Comparison of ENCODE assay signal across 34 cellular contexts in genomic region chr12:56377989-56378316, GRCh38. TPM values are rescaled to one million over a fixed set of nuclear protein-coding genes. Genes with fewer than 3 reads are reported as not detected.
A peak's percentile ranks its signal among the peaks of the same experiment; 100 is the strongest.
DNase-seq lines count a peak whose midpoint lies in the region; ATAC-seq and TF ChIP-seq lines count a peak whose summit lies in the region.
"Had no signal": no experiment of that assay in that cellular context is flagged by ENCODE, and none has a peak within 500 bp of the region (broad histone marks: within the 10 kb centered on the region; RNA-seq: fewer than 3 reads in every experiment).

No MANE protein-coding gene starts in this region.

- H3K4me1 Mint-ChIP-seq in endodermal cell = peaks cover 13% of the 10 kb centered on the region
- peaks cover 35% of the 10 kb centered on the region for H3K4me1 Mint-ChIP-seq in stimulated activated memory B cell treated with anti-CD40 and anti-IgM and Interleukin-4, amounts not matched to agents 10 μg/mL and 1 μg/mL and 100 μg/mL, for 72 hours
- H3K4me1 Mint-ChIP-seq: activated CD4-positive, alpha-beta T cell treated with anti-CD3 and anti-CD28 coated beads, Interleukin-2, amount 10 ng/mL, durations not matched to agents 24 days and 14 days had no signal

- peaks cover 6% of the 10 kb centered on the region for H3K27me3 Mint-ChIP-seq in endodermal cell (ENCODE audit: insufficient read depth)
- no peaks in the 10 kb centered on the region for H3K27me3 Mint-ChIP-seq in stimulated activated memory B cell treated with anti-CD40 and anti-IgM and Interleukin-4, amounts not matched to agents 10 μg/mL and 1 μg/mL and 100 μg/mL, for 72 hours
- H3K27me3 Mint-ChIP-seq: activated CD4-positive, alpha-beta T cell treated with anti-CD3 and anti-CD28 coated beads, Interleukin-2, amount 10 ng/mL, durations not matched to agents 24 days and 14 days; natural killer cell treated with Interleukin-12 subunit alpha and Interleukin-12 subunit beta and Interleukin-15 and Interleukin-18, amount 100 ng/mL, for 72 hours; stimulated activated naive CD8-positive, alpha-beta T cell treated with anti-CD3 and anti-CD28 coated beads, Interleukin-15, Interleukin-2, amounts not matched to agents 100 ng/mL and 50 ng/mL, for 24 hours had no signal

- no peaks in the 10 kb centered on the region for H3F3A ChIP-seq in OCI-LY1 (ENCODE audit: insufficient read depth, low read length)

- no peak for ATAC-seq in stimulated activated memory B cell treated with anti-CD40 and anti-IgM and Interleukin-4, amounts not matched to agents 10 μg/mL and 1 μg/mL and 100 μg/mL, for 72 hours
- no peak for ATAC-seq in HG02870 (IDR thresholded peaks at IDR 0.05; ENCODE audit: unreplicated experiment)
- ATAC-seq: mucosa of descending colon; natural killer cell treated with Interleukin-12 subunit alpha and Interleukin-12 subunit beta and Interleukin-15 and Interleukin-18, amount 100 ng/mL, for 72 hours had no signal

- no peaks in the 10 kb centered on the region for H3K36me3 Mint-ChIP-seq in endodermal cell (ENCODE audit: low read depth)
- H3K36me3 Mint-ChIP-seq in stimulated activated memory B cell treated with anti-CD40 and anti-IgM and Interleukin-4, amounts not matched to agents 10 μg/mL and 1 μg/mL and 100 μg/mL, for 72 hours = no peaks in the 10 kb centered on the region
- H3K36me3 Mint-ChIP-seq: natural killer cell treated with Interleukin-12 subunit alpha and Interleukin-12 subunit beta and Interleukin-15 and Interleukin-18, amount 100 ng/mL, for 72 hours had no signal

- H3K9ac ChIP-seq in OCI-LY1 (ENCODE audit: low read length) (no peak overlapping the region), endodermal cell (ENCODE audit: extremely low read depth, low read length, poor library complexity, severe bottlenecking) (no peak overlapping the region)

- H3K4me1 ChIP-seq in OCI-LY1 (ENCODE audit: insufficient read depth, low read length, severe bottlenecking) (peaks cover 40% of the 10 kb centered on the region), endodermal cell (ENCODE audit: control insufficient read depth, insufficient read depth, low read length) (peaks cover 3% of the 10 kb centered on the region)
- H3K4me1 ChIP-seq: ascending aorta, testis had no signal

- H3K9me2 ChIP-seq in OCI-LY1 (ENCODE audit: low read depth, low read length) = no peaks in the 10 kb centered on the region

- H3K36me3 ChIP-seq in OCI-LY1 (ENCODE audit: insufficient read depth, low read length) = peaks cover 4% of the 10 kb centered on the region; the same call in 1 of the 2 replicates
- H3K36me3 ChIP-seq in endodermal cell (ENCODE audit: control insufficient read depth, insufficient read depth, low read length) = no peaks in the 10 kb centered on the region
- H3K36me3 ChIP-seq: ascending aorta, ovary had no signal

- H3K4me2 ChIP-seq in OCI-LY1 (ENCODE audit: low read length) = no peak overlapping the region

- H3K4me3 Mint-ChIP-seq in endodermal cell = no peak overlapping the region
- no peak overlapping the region for H3K4me3 Mint-ChIP-seq in stimulated activated memory B cell treated with anti-CD40 and anti-IgM and Interleukin-4, amounts not matched to agents 10 μg/mL and 1 μg/mL and 100 μg/mL, for 72 hours
- H3K4me3 Mint-ChIP-seq: activated CD4-positive, alpha-beta T cell treated with anti-CD3 and anti-CD28 coated beads, Interleukin-2, amount 10 ng/mL, durations not matched to agents 24 days and 14 days; natural killer cell treated with Interleukin-12 subunit alpha and Interleukin-12 subunit beta and Interleukin-15 and Interleukin-18, amount 100 ng/mL, for 72 hours; stimulated activated naive CD8-positive, alpha-beta T cell treated with anti-CD3 and anti-CD28 coated beads, Interleukin-15, Interleukin-2, amounts not matched to agents 100 ng/mL and 50 ng/mL, for 24 hours had no signal

- H3K27me3 ChIP-seq in OCI-LY1 (ENCODE audit: insufficient read depth, low read length) = no peaks in the 10 kb centered on the region
- H3K27me3 ChIP-seq in endodermal cell (ENCODE audit: control insufficient read depth, insufficient read depth, low read length, poor library complexity, severe bottlenecking) = peaks cover 5% of the 10 kb centered on the region
- H3K27me3 ChIP-seq: ascending aorta, ovary, testis had no signal

- H3K4me3 ChIP-seq in OCI-LY1 (ENCODE audit: low read depth, low read length, poor library complexity, severe bottlenecking) (no peak overlapping the region), endodermal cell (ENCODE audit: low read length) (no peak overlapping the region)
- H3K4me3 ChIP-seq: ascending aorta, lung, mucosa of descending colon, ovary, testis had no signal

- DNase-seq in endodermal cell = no peak
- DNase-seq in UCSD-AML1 (lab: John Stamatoyannopoulos, UW; ENCODE audit: unreplicated experiment) = no peak
- no peak for DNase-seq in stimulated activated CD4-positive, alpha-beta T cell treated with anti-CD3 and anti-CD28 coated beads, Interleukin-2, amount 100 ng/mL, for 48 hours
- DNase-seq: activated CD4-positive, alpha-beta T cell treated with anti-CD3 and anti-CD28 coated beads, Interleukin-2, amount 10 ng/mL, durations not matched to agents 24 days and 14 days; activated gamma-delta T cell treated with Interleukin-2 at 50 U/mL for 16 hours; activated T-cell treated with anti-CD3 and anti-CD28 coated beads, Interleukin-2, amount 50 U/mL, for 1 hour; Calu3; DMS79 treated with DMSO at 0.1 percent for 48 hours; effector CD4-positive, alpha-beta T cell; GF-D8; hypothalamus; mucosa of descending colon; MV-4-11; NCI-H1436 treated with DMSO at 0.1 percent for 48 hours; NCI-H2081 treated with DMSO at 0.1 percent for 48 hours; NCI-H226; NCI-H526 treated with DMSO at 0.1 percent for 48 hours; NK-92 treated with Interleukin-12 subunit alpha and Interleukin-12 subunit beta, amount 100 ng/mL, for 24 hours; ovary; T-helper 9 cell; testis had no signal

- peak overlapping the region; percentile 84; the same call in 1 of the 2 replicates for H2AFZ ChIP-seq in OCI-LY1 (ENCODE audit: low read length)

- TF ChIP-seq CTCF in OCI-LY1 (IDR thresholded peaks at IDR 0.05; ENCODE audit: low read length) (no peak), endodermal cell (conservative IDR thresholded peaks at IDR 0.05) (no peak)

- H3K27ac ChIP-seq in OCI-LY1 (ENCODE audit: low read depth, low read length, poor library complexity, severe bottlenecking) (peak overlapping the region; percentile 97), endodermal cell (ENCODE audit: low read depth, low read length) (no peak overlapping the region)
- H3K27ac ChIP-seq: ascending aorta, C4-2B, epithelial cell of prostate, ovary, testis, VCaP had no signal

- peaks cover 7% of the 10 kb centered on the region for H3K9me3 Mint-ChIP-seq in endodermal cell
- H3K9me3 Mint-ChIP-seq in stimulated activated memory B cell treated with anti-CD40 and anti-IgM and Interleukin-4, amounts not matched to agents 10 μg/mL and 1 μg/mL and 100 μg/mL, for 72 hours = peaks cover 3% of the 10 kb centered on the region
- H3K9me3 Mint-ChIP-seq: natural killer cell treated with Interleukin-12 subunit alpha and Interleukin-12 subunit beta and Interleukin-15 and Interleukin-18, amount 100 ng/mL, for 72 hours; stimulated activated naive CD8-positive, alpha-beta T cell treated with anti-CD3 and anti-CD28 coated beads, Interleukin-15, Interleukin-2, amounts not matched to agents 100 ng/mL and 50 ng/mL, for 24 hours had no signal

- no peaks in the 10 kb centered on the region for H3K79me2 ChIP-seq in OCI-LY1 (ENCODE audit: insufficient read depth, low read length)

- WGBS in endodermal cell (ENCODE audit: insufficient coverage in 1 of 2, insufficient read length in 1 of 2), 2 experiments = no CpG with 5 or more reads among the region's 1 CpG

- peak overlapping the region; percentile 32 for H3K27ac Mint-ChIP-seq in endodermal cell
- peak overlapping the region; percentile 92 for H3K27ac Mint-ChIP-seq in stimulated activated memory B cell treated with anti-CD40 and anti-IgM and Interleukin-4, amounts not matched to agents 10 μg/mL and 1 μg/mL and 100 μg/mL, for 72 hours
- H3K27ac Mint-ChIP-seq: activated CD4-positive, alpha-beta T cell treated with anti-CD3 and anti-CD28 coated beads, Interleukin-2, amount 10 ng/mL, durations not matched to agents 24 days and 14 days; natural killer cell treated with Interleukin-12 subunit alpha and Interleukin-12 subunit beta and Interleukin-15 and Interleukin-18, amount 100 ng/mL, for 72 hours; stimulated activated naive CD8-positive, alpha-beta T cell treated with anti-CD3 and anti-CD28 coated beads, Interleukin-15, Interleukin-2, amounts not matched to agents 100 ng/mL and 50 ng/mL, for 24 hours had no signal

- H3K9me3 ChIP-seq in OCI-LY1 (ENCODE audit: low read length) (0 out of 2 replicates have a peak, but pooled peaks cover 3% of the 10 kb centered on the region), endodermal cell (ENCODE audit: control insufficient read depth, low read length) (no peaks in the 10 kb centered on the region)
- H3K9me3 ChIP-seq: ascending aorta, mucosa of descending colon, ovary, testis had no signal

- H4K20me1 ChIP-seq in OCI-LY1 (ENCODE audit: insufficient read depth, low read length) = no peaks in the 10 kb centered on the region

RNA-seq across cellular contexts. Expression of gene APOF, which starts 15.3 kb away (rescaled TPM):
- total RNA-seq in endodermal cell = not detected
- polyA plus RNA-seq in endodermal cell (2013, experiment 1 of 2) = not detected
- not detected for polyA plus RNA-seq in endodermal cell (2013, experiment 2 of 2)
- total RNA-seq: activated CD4-positive, alpha-beta T cell treated with anti-CD3 and anti-CD28 coated beads, Interleukin-2, amount 10 ng/mL, durations not matched to agents 24 days and 14 days; activated CD8-positive, alpha-beta memory T cell treated with anti-CD3 and anti-CD28 coated beads for 36 hours; ascending aorta; Calu3; LHCN-M2; mucosa of descending colon; natural killer cell treated with Interleukin-12 subunit alpha and Interleukin-12 subunit beta and Interleukin-15 and Interleukin-18, amount 100 ng/mL, for 72 hours; ovary; testis; ureter had no signal
- polyA plus RNA-seq: lung, ovary had no signal

RNA-seq across cellular contexts. Expression of gene STAT2, which starts 18.0 kb away (rescaled TPM):
- 100 to 1,000 TPM; 107 to 112 TPM for total RNA-seq in endodermal cell
- 65.9 TPM for polyA plus RNA-seq in endodermal cell (2013, experiment 1 of 2)
- polyA plus RNA-seq in endodermal cell (2013, experiment 2 of 2) = 55.3 TPM

RNA-seq across cellular contexts. Expression of gene IL23A, which starts 39.3 kb away (rescaled TPM):
- total RNA-seq in endodermal cell = 10 to 100 TPM in 1 of 2 donors, 1 to 10 TPM in 1; 4.6 to 10.4 TPM
- 0.61 TPM for polyA plus RNA-seq in endodermal cell (2013, experiment 1 of 2)
- 0.99 TPM for polyA plus RNA-seq in endodermal cell (2013, experiment 2 of 2)
- total RNA-seq: ascending aorta had no signal

RNA-seq across cellular contexts. Expression of gene PAN2, which starts 44.2 kb away (rescaled TPM):
- 10 to 100 TPM; 66.5 to 90.3 TPM for total RNA-seq in endodermal cell
- polyA plus RNA-seq in endodermal cell (2013, experiment 1 of 2) = 69.2 TPM
- 67.1 TPM for polyA plus RNA-seq in endodermal cell (2013, experiment 2 of 2)
